ENCODE assay signal across 9 cellular contexts in the genomic region with DNA sequence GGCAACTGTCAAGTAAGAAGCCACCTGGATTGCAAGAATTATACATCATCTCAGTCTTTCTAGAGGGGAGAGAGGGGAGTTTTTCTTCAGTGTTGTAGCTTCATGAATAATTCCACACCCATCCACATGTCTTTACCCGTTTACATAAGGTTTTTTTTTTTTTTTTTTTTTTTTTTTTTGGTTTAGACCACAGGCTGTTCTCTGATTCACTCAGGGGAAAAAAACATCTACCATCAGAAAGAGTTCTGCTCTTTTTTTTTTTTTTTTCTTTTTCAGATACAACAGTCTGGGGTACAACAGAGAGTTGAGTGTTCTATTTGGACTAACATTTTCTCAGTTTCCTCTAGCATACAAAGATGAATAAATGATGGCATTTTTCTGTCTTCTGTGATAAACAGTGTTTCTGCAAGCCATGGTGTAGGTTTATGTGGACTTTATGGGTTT.
DNase-seq lines count a peak whose midpoint lies in the region; ATAC-seq lines count a peak whose summit lies in the region.
"Had no signal": no experiment of that assay in that cellular context is flagged by ENCODE, and none has a peak within 500 bp of the region (broad histone marks: within the 10 kb centered on the region; RNA-seq: fewer than 3 reads in every experiment).

No MANE protein-coding gene starts in this region.

- ATAC-seq in GM19395 (IDR thresholded peaks at IDR 0.05; ENCODE audit: unreplicated experiment) (peak; percentile 18), HG02798 (IDR thresholded peaks at IDR 0.05; ENCODE audit: poor library complexity, unreplicated experiment) (no peak), HG02759 (IDR thresholded peaks at IDR 0.05; ENCODE audit: unreplicated experiment) (no peak)

- DNase-seq in EH (ENCODE audit: low read depth) (peak; percentile 30), OCI-M1 (lab: John Stamatoyannopoulos, UW) (peak; percentile 41), fibroblast of peridontal ligament (ENCODE audit: extremely low read depth) (peak; percentile 51), RKO (ENCODE audit: low spot score) (no peak), NCI-H1092 (lab: John Stamatoyannopoulos, UW) (no peak)
- DNase-seq: NCI-H526 had no signal

Comparison
In these comparisons a context has a peak if more than half of its experiments do, and no peak if none do; other contexts are left out.
1. DNase-seq: peak in EH (single experiment), OCI-M1 (single experiment) and fibroblast of peridontal ligament (single experiment); none in RKO (single experiment) and NCI-H1092 (single experiment).